Comparison of ENCODE assay signal across 21 cellular contexts in genomic region chr16:29321000-29321393, GRCh38.
DNase-seq lines count a peak whose midpoint lies in the region; ATAC-seq, FAIRE-seq and TF ChIP-seq lines count a peak whose summit lies in the region.
"Had no signal": no experiment of that assay in that cellular context is flagged by ENCODE, and none has a peak within 500 bp of the region (broad histone marks: within the 10 kb centered on the region; RNA-seq: fewer than 3 reads in every experiment).

No MANE protein-coding gene starts in this region.

- no peaks in the 10 kb centered on the region for H3K36me3 Mint-ChIP-seq in nephron (ENCODE audit: low read depth)

- H3K4me2 ChIP-seq in HepG2 (ENCODE audit: low read depth, low read length) (peak overlapping the region; percentile 54), H1 (ENCODE audit: insufficient read depth in 1 of 2, low read depth in 2 of 2, low read length in 2 of 2) (no peak overlapping the region)
- H3K4me2 ChIP-seq: PC-9 had no signal

- H2BK15ac ChIP-seq in H1 (ENCODE audit: low read length): peak overlapping the region; percentile 29; the same call in 1 of the 2 replicates

- no peak overlapping the region for H3K4me3 Mint-ChIP-seq in nephron
- H3K4me3 Mint-ChIP-seq: CD4-positive, CD25-positive, alpha-beta regulatory T cell; HFFc6 had no signal

- no peak overlapping the region for H3K4ac ChIP-seq in H1 (replicated peaks; ENCODE audit: insufficient read length, low read depth, low read length)

- TF ChIP-seq EP300 in HepG2 (IDR thresholded peaks at IDR 0.05; ENCODE audit: low read depth in 2 of 2, low read length in 2 of 2): no peak
- no peak for TF ChIP-seq EP300 in HepG2 (CRISPR knock-in tag; IDR thresholded peaks at IDR 0.05; ENCODE audit: borderline replicate concordance)
- TF ChIP-seq EP300 in H1 (IDR thresholded peaks at IDR 0.05; ENCODE audit: borderline replicate concordance in 1 of 2, low read depth in 2 of 2, low read length in 2 of 2): no peak

- no peak overlapping the region for H3K56ac ChIP-seq in H1 (replicated peaks; ENCODE audit: insufficient read length, low read depth, low read length)

- H3K27me3 Mint-ChIP-seq in nephron (ENCODE audit: low read depth): peaks cover 11% of the 10 kb centered on the region
- H3K27me3 Mint-ChIP-seq: CD4-positive, CD25-positive, alpha-beta regulatory T cell had no signal

- no peak overlapping the region; the same call in 1 of the 2 replicates for H2BK12ac ChIP-seq in H1 (ENCODE audit: low read depth, low read length)

- H3K18ac ChIP-seq in H1 (ENCODE audit: extremely low read depth, low read length): no peak overlapping the region

- POLR2A ChIA-PET in HepG2 (lab: Yijun Ruan, JAX) (interaction anchor here (0.9 kb wide), 1 partner anchor 14 kb away, joined by 3 read pairs; no protein-coding TSS in a partner anchor), H1 (lab: Charles Lee; ENCODE audit: partially characterized antibody) (no interaction called here)

- BruUV-seq in HepG2 (replicated peaks; lab: Mats Ljungman, UMichigan): no TSS peak

- H3K79me2 ChIP-seq in HepG2 (ENCODE audit: insufficient read depth, low read length) (no peaks in the 10 kb centered on the region), H1 (ENCODE audit: control insufficient read depth in 1 of 2, insufficient read depth in 2 of 2, low read length in 2 of 2) (no peaks in the 10 kb centered on the region)

- no peak overlapping the region for H4K5ac ChIP-seq in H1 (ENCODE audit: insufficient read length, low read depth, low read length)

- peak overlapping the region in 2 of 3 experiments; percentile 41 to 65 for H3K27ac Mint-ChIP-seq in nephron
- H3K27ac Mint-ChIP-seq: HFFc6 had no signal

- in situ Hi-C loops in HepG2 (cut with HindIII; ENCODE audit: extremely low pct_ligation_motif_present, low pct_unique_long_range_greater_than_20kb): no loop called here

- peaks cover 22% of the 10 kb centered on the region for H3K4me1 Mint-ChIP-seq in nephron

- no peak overlapping the region for H2BK120ac ChIP-seq in H1 (replicated peaks; ENCODE audit: low read depth, low read length)

- TF ChIP-seq POLR2A in HepG2 (IDR thresholded peaks at IDR 0.05; ENCODE audit: insufficient read depth in 1 of 2, low read depth in 2 of 2, low read length in 2 of 2) (no peak), right lobe of liver (IDR thresholded peaks at IDR 0.05) (no peak), H1 (IDR thresholded peaks at IDR 0.05; ENCODE audit: control extremely low read depth in 1 of 2, low read depth in 2 of 2, low read length in 2 of 2) (no peak)

- H3K4me3 ChIP-seq in HepG2 (replicated peaks in 1 of 3; ENCODE audit: insufficient read depth in 1 of 3, low read depth in 2 of 3, low read length in 3 of 3): no peak overlapping the region
- no peak overlapping the region for H3K4me3 ChIP-seq in right lobe of liver
- no peak overlapping the region for H3K4me3 ChIP-seq in H1 (ENCODE audit: extremely low read depth in 1 of 4, insufficient read depth in 2 of 4, low read depth in 3 of 4, low read length in 4 of 4)
- H3K4me3 ChIP-seq: HAP-1, PC-9 had no signal

- peaks cover 58% of the 10 kb centered on the region for H3K4me1 ChIP-seq in HepG2 (ENCODE audit: insufficient read depth, low read length)
- H3K4me1 ChIP-seq in right lobe of liver: no peaks in the 10 kb centered on the region
- peaks cover 0 to 4% (median 1%) of the 10 kb centered on the region in 4 experiments; a peak in 3 of 7 replicates for H3K4me1 ChIP-seq in H1 (replicated peaks in 1 of 4; ENCODE audit: control insufficient read depth in 3 of 4, insufficient read depth in 4 of 4, low read length in 3 of 4)
- H3K4me1 ChIP-seq: HAP-1 had no signal

- intact Hi-C loops in HepG2 (cut with micrococcal nuclease; ENCODE audit: unreplicated experiment) (no loop called here), right lobe of liver (cut with DNase I) (no loop called here)

- DNase-seq in HepG2 (ENCODE audit: low spot score) (no peak), right lobe of liver (no peak), H1 (ENCODE audit: low read depth in 1 of 2, low spot score in 2 of 2) (peak in 1 of 2 experiments; percentile 42), NCI-H345 treated with DMSO at 0.1 percent for 48 hours (lab: John Stamatoyannopoulos, UW; ENCODE audit: unreplicated experiment) (no peak), NCI-H146 (lab: John Stamatoyannopoulos, UW) (no peak)
- no peak for DNase-seq in activated CD4-positive, alpha-beta T cell treated with anti-CD3 and anti-CD28 coated beads for 48 hours
- DNase-seq: CD4-positive, CD25-positive, alpha-beta regulatory T cell; HFFc6; Kasumi-1; NCI-H1105; NCI-H2029; NCI-H446 treated with DMSO at 0.1 percent for 48 hours; NCI-H526; NCI-H82; NK-92 treated with Interleukin-12 subunit alpha and Interleukin-12 subunit beta, amount 100 ng/mL, for 24 hours; PC-9 had no signal

- no peak overlapping the region for H2BK5ac ChIP-seq in H1 (ENCODE audit: low read depth, low read length)

- TF ChIP-seq RAD21 in HepG2 (CRISPR knock-in tag; IDR thresholded peaks at IDR 0.05) (no peak), H1 (IDR thresholded peaks at IDR 0.05 in 1 of 2, conservative IDR thresholded peaks at IDR 0.05 in 1 of 2; ENCODE audit: low read depth in 2 of 2, low read length in 2 of 2) (no peak)

- H2AFZ ChIP-seq in HepG2 (ENCODE audit: low read length): no peak overlapping the region
- no peak overlapping the region for H2AFZ ChIP-seq in H1 (ENCODE audit: low read length)
- H2AFZ ChIP-seq: PC-9 had no signal

- no peak overlapping the region for H2AK5ac ChIP-seq in H1 (ENCODE audit: low read depth, low read length)

- H3K23me2 ChIP-seq in H1 (ENCODE audit: low read depth, low read length): no peaks in the 10 kb centered on the region

- FAIRE-seq in HepG2 (lab: Jason Lieb, UNC): no peak
- FAIRE-seq in H1 (lab: Jason Lieb, UNC): no peak
- FAIRE-seq: D721Med had no signal

- ATAC-seq in HepG2 (peak; percentile 36), right lobe of liver (no peak), HG02970 (IDR thresholded peaks at IDR 0.05; ENCODE audit: low FRiP score, unreplicated experiment) (no peak)
- ATAC-seq: Right ventricle myocardium inferior had no signal

- no peak overlapping the region for H4K91ac ChIP-seq in H1 (replicated peaks; ENCODE audit: insufficient read length, low read length)

- H2BK20ac ChIP-seq in H1 (ENCODE audit: low read length): no peak overlapping the region

- H3K79me1 ChIP-seq in H1 (ENCODE audit: low read depth, low read length): no peaks in the 10 kb centered on the region

- TF ChIP-seq CTCF in HepG2 (CRISPR knock-in tag; IDR thresholded peaks at IDR 0.05) (no peak), right lobe of liver (IDR thresholded peaks at IDR 0.05) (no peak), H1 (IDR thresholded peaks at IDR 0.05; ENCODE audit: control extremely low read depth in 1 of 3, insufficient read depth in 1 of 3, low read depth in 1 of 3, low read length in 3 of 3) (no peak), nephron (IDR thresholded peaks at IDR 0.05; ENCODE audit: unreplicated experiment in 3 of 3) (no peak)

- H3K9me3 ChIP-seq in HepG2 (ENCODE audit: low read length) (no peaks in the 10 kb centered on the region), right lobe of liver (no peaks in the 10 kb centered on the region), H1 (ENCODE audit: insufficient read depth in 2 of 2, low read depth in 1 of 2, low read length in 1 of 2) (no peaks in the 10 kb centered on the region)
- H3K9me3 ChIP-seq: HAP-1 had no signal

- H4K8ac ChIP-seq in H1 (ENCODE audit: extremely low read depth, insufficient read depth, low read length): peak overlapping the region; percentile 51; the same call in 1 of the 2 replicates

- H4K20me1 ChIP-seq in HepG2 (ENCODE audit: insufficient read depth, low read length) (no peaks in the 10 kb centered on the region), H1 (replicated peaks in 1 of 2; ENCODE audit: control insufficient read depth in 1 of 2, insufficient read depth in 2 of 2, low read length in 2 of 2) (no peaks in the 10 kb centered on the region)

- H3K23ac ChIP-seq in H1 (ENCODE audit: insufficient read length): no peak overlapping the region

- H3K27me3 ChIP-seq in HepG2 (ENCODE audit: control insufficient read depth in 1 of 2, insufficient read depth in 2 of 2, low read length in 2 of 2) (no peaks in the 10 kb centered on the region), right lobe of liver (no peaks in the 10 kb centered on the region), H1 (replicated peaks in 1 of 4; ENCODE audit: control insufficient read depth in 3 of 4, extremely low read depth in 1 of 4, insufficient read depth in 3 of 4, low read length in 3 of 4) (no peaks in the 10 kb centered on the region)

- CTCF ChIA-PET in HepG2 (lab: Yijun Ruan, JAX; ENCODE audit: low intra/inter-chr PET ratio, low total read pairs) (no interaction called here), H1 (lab: Charles Lee; ENCODE audit: partially characterized antibody) (interaction anchor here (0.9 to 1.3 kb wide), 2 partner anchors 10 to 13 kb away, joined by 4 read pairs; no protein-coding TSS in a partner anchor)

- no peak overlapping the region for H3K14ac ChIP-seq in H1 (ENCODE audit: insufficient read length)

- H3K9ac ChIP-seq in HepG2 (ENCODE audit: insufficient read depth, low read depth, low read length): peak overlapping the region; percentile 30
- no peak overlapping the region for H3K9ac ChIP-seq in H1 (replicated peaks in 1 of 4; ENCODE audit: extremely low read depth in 1 of 4, low read depth in 3 of 4, low read length in 3 of 4)

- H3K27ac ChIP-seq in HepG2 (ENCODE audit: extremely low read length, insufficient read depth, low read length): peak overlapping the region; percentile 67
- H3K27ac ChIP-seq in right lobe of liver: no peak overlapping the region
- no peak overlapping the region for H3K27ac ChIP-seq in H1 (ENCODE audit: low read depth, low read length)
- H3K27ac ChIP-seq: PC-9 had no signal

- H3K36me3 ChIP-seq in HepG2 (replicated peaks in 1 of 2; ENCODE audit: control insufficient read depth in 1 of 2, insufficient read depth in 2 of 2, low read length in 2 of 2) (no peaks in the 10 kb centered on the region), right lobe of liver (no peaks in the 10 kb centered on the region), H1 (ENCODE audit: control insufficient read depth in 2 of 4, insufficient read depth in 4 of 4, low read length in 3 of 4) (no peaks in the 10 kb centered on the region)
- H3K36me3 ChIP-seq: HAP-1 had no signal

- H3K9me3 Mint-ChIP-seq in nephron: no peaks in the 10 kb centered on the region
- H3K9me3 Mint-ChIP-seq: CD4-positive, CD25-positive, alpha-beta regulatory T cell; HFFc6 had no signal

- 93% methylated on average over 17 of the region's 18 CpGs for WGBS in HepG2 (ENCODE audit: low lambda C conversion rate)
- WGBS in right lobe of liver (ENCODE audit: insufficient coverage, low coverage, low lambda C conversion rate, missing lambda C conversion rate): 80% methylated on average over 3 of the region's 18 CpGs
- WGBS in H1 (ENCODE audit: extremely low coverage in 1 of 2, insufficient coverage in 1 of 2, insufficient read length in 1 of 2, insufficient replicate concordance in 2 of 2, low coverage in 1 of 2, low lambda C conversion rate in 2 of 2, missing lambda C conversion rate in 1 of 2), 2 experiments: 96% methylated on average over 14 of the region's 18 CpGs; no CpG with 5 or more reads in 1 of the 2 experiments

TF ChIP-seq in H1, 55 proteins besides CTCF, POLR2A, EP300 and RAD21 (continues in another document):
- TF ChIP-seq SUZ12 (IDR thresholded peaks at IDR 0.05; ENCODE audit: low read length) (no peak), NANOG (IDR thresholded peaks at IDR 0.05; ENCODE audit: insufficient read depth, low read depth, low read length, poor library complexity, severe bottlenecking) (no peak), TBP (IDR thresholded peaks at IDR 0.05; ENCODE audit: low read depth, low read length) (no peak)
